9 cellular contexts compared by ENCODE assay signal in genomic region chr15:100114526-100114925, GRCh38.
DNase-seq lines count a peak whose midpoint lies in the region; ATAC-seq and TF ChIP-seq lines count a peak whose summit lies in the region.
"Had no signal": no experiment of that assay in that cellular context is flagged by ENCODE, and none has a peak within 500 bp of the region (broad histone marks: within the 10 kb centered on the region; RNA-seq: fewer than 3 reads in every experiment).

No MANE protein-coding gene starts in this region.

- no peak for ATAC-seq in activated CD4-positive, alpha-beta T cell treated with anti-CD3 and anti-CD28 coated beads for 36 hours
- no peak for ATAC-seq in HG03521 (IDR thresholded peaks at IDR 0.05; ENCODE audit: unreplicated experiment)
- ATAC-seq in GM21786 (IDR thresholded peaks at IDR 0.05; ENCODE audit: unreplicated experiment), result no peak

- no peak for TF ChIP-seq CTCF in endodermal cell (conservative IDR thresholded peaks at IDR 0.05)
- no peak for TF ChIP-seq CTCF in mesothelial cell of epicardium (IDR thresholded peaks at IDR 0.05; ENCODE audit: unreplicated experiment)
- no peak for TF ChIP-seq CTCF in tibial artery (IDR thresholded peaks at IDR 0.05)

- DNase-seq in activated CD4-positive, alpha-beta T cell treated with anti-CD3 and anti-CD28 coated beads for 36 hours, result no peak
- no peak for DNase-seq in activated CD4-positive, alpha-beta T cell treated with anti-CD3 and anti-CD28 coated beads, Interleukin-2, amount 10 ng/mL, durations not matched to agents 7 days and 5 days
- DNase-seq in endodermal cell (no peak), mesothelial cell of epicardium (ENCODE audit: low spot score in 2 of 2, unreplicated experiment in 2 of 2) (no peak), tibial artery (peak in 1 of 2 donors; percentile 38), DMS79 (lab: John Stamatoyannopoulos, UW) (no peak)
- DNase-seq: 8988T had no signal

- no peaks in the 10 kb centered on the region for H3K27me3 Mint-ChIP-seq in activated CD4-positive, alpha-beta T cell treated with anti-CD3 and anti-CD28 coated beads for 36 hours
- H3K27me3 Mint-ChIP-seq in activated CD4-positive, alpha-beta T cell treated with anti-CD3 and anti-CD28 coated beads, Interleukin-2, amount 10 ng/mL, durations not matched to agents 7 days and 5 days, result no peaks in the 10 kb centered on the region
- no peaks in the 10 kb centered on the region for H3K27me3 Mint-ChIP-seq in endodermal cell (ENCODE audit: insufficient read depth)
- no peaks in the 10 kb centered on the region for H3K27me3 Mint-ChIP-seq in mesothelial cell of epicardium (ENCODE audit: low read depth)

- CTCF ChIA-PET in activated CD4-positive, alpha-beta T cell treated with anti-CD3 and anti-CD28 coated beads for 36 hours (lab: Charles Lee), result interaction anchor here (0.6 kb wide), 1 partner anchor 822 kb away, joined by 3 read pairs; no protein-coding TSS in a partner anchor
- CTCF ChIA-PET in activated CD4-positive, alpha-beta T cell treated with anti-CD3 and anti-CD28 coated beads, Interleukin-2, amount 10 ng/mL, durations not matched to agents 7 days and 5 days (lab: Charles Lee), result no interaction called here

- H3K36me3 Mint-ChIP-seq in activated CD4-positive, alpha-beta T cell treated with anti-CD3 and anti-CD28 coated beads for 36 hours (ENCODE audit: low read depth), result peaks cover 6% of the 10 kb centered on the region
- no peaks in the 10 kb centered on the region for H3K36me3 Mint-ChIP-seq in activated CD4-positive, alpha-beta T cell treated with anti-CD3 and anti-CD28 coated beads, Interleukin-2, amount 10 ng/mL, durations not matched to agents 7 days and 5 days (ENCODE audit: low read depth)
- H3K36me3 Mint-ChIP-seq in endodermal cell (ENCODE audit: low read depth) (no peaks in the 10 kb centered on the region), mesothelial cell of epicardium (peaks cover 32% of the 10 kb centered on the region)

- H3K9me3 ChIP-seq in endodermal cell (ENCODE audit: control insufficient read depth, low read length), result no peaks in the 10 kb centered on the region
- no peaks in the 10 kb centered on the region for H3K9me3 ChIP-seq in tibial artery

- no peak overlapping the region for H3K4me3 Mint-ChIP-seq in activated CD4-positive, alpha-beta T cell treated with anti-CD3 and anti-CD28 coated beads for 36 hours
- no peak overlapping the region for H3K4me3 Mint-ChIP-seq in activated CD4-positive, alpha-beta T cell treated with anti-CD3 and anti-CD28 coated beads, Interleukin-2, amount 10 ng/mL, durations not matched to agents 7 days and 5 days
- H3K4me3 Mint-ChIP-seq in endodermal cell (no peak overlapping the region), mesothelial cell of epicardium (no peak overlapping the region)

- H3K27me3 ChIP-seq in endodermal cell (ENCODE audit: control insufficient read depth, insufficient read depth, low read length, poor library complexity, severe bottlenecking) (no peaks in the 10 kb centered on the region), tibial artery (no peaks in the 10 kb centered on the region)

- 58 to 76% methylated on average over 11 of the region's 11 CpGs for WGBS in endodermal cell (ENCODE audit: insufficient coverage in 1 of 2, insufficient read length in 1 of 2), 2 experiments

- H3K27ac Mint-ChIP-seq in activated CD4-positive, alpha-beta T cell treated with anti-CD3 and anti-CD28 coated beads for 36 hours, result peak overlapping the region; percentile 13
- H3K27ac Mint-ChIP-seq in activated CD4-positive, alpha-beta T cell treated with anti-CD3 and anti-CD28 coated beads, Interleukin-2, amount 10 ng/mL, durations not matched to agents 7 days and 5 days, result no peak overlapping the region
- H3K27ac Mint-ChIP-seq in endodermal cell, result no peak overlapping the region
- peak overlapping the region; percentile 80 for H3K27ac Mint-ChIP-seq in mesothelial cell of epicardium

- no peaks in the 10 kb centered on the region for H3K36me3 ChIP-seq in endodermal cell (ENCODE audit: control insufficient read depth, insufficient read depth, low read length)
- no peaks in the 10 kb centered on the region for H3K36me3 ChIP-seq in tibial artery

- H3K27ac ChIP-seq in endodermal cell (ENCODE audit: low read depth, low read length) (peak overlapping the region; percentile 61), tibial artery (peak overlapping the region; percentile 83 to 84)

- H3K9me3 Mint-ChIP-seq in activated CD4-positive, alpha-beta T cell treated with anti-CD3 and anti-CD28 coated beads for 36 hours (ENCODE audit: low read depth), result peaks cover 2% of the 10 kb centered on the region
- peaks cover 2% of the 10 kb centered on the region for H3K9me3 Mint-ChIP-seq in activated CD4-positive, alpha-beta T cell treated with anti-CD3 and anti-CD28 coated beads, Interleukin-2, amount 10 ng/mL, durations not matched to agents 7 days and 5 days
- peaks cover 2% of the 10 kb centered on the region for H3K9me3 Mint-ChIP-seq in endodermal cell
- peaks cover 11% of the 10 kb centered on the region for H3K9me3 Mint-ChIP-seq in mesothelial cell of epicardium

- H3K4me3 ChIP-seq in endodermal cell (ENCODE audit: low read length) (no peak overlapping the region), tibial artery (peak overlapping the region; percentile 32 to 43)

- H3K4me1 ChIP-seq in endodermal cell (ENCODE audit: control insufficient read depth, insufficient read depth, low read length) (peaks cover 5% of the 10 kb centered on the region), tibial artery (peaks cover 0 to 56% (median 47%) of the 10 kb centered on the region in 4 donors)

- intact Hi-C loops in activated CD4-positive, alpha-beta T cell treated with anti-CD3 and anti-CD28 coated beads for 36 hours (cut with DNase I, micrococcal nuclease), result loop anchor here in 1 of 2 experiments (10.0 kb wide), 1 partner anchor 220 kb away; no protein-coding TSS in a partner anchor
- intact Hi-C loops in tibial artery (cut with DNase I; ENCODE audit: low total_unique reads), result loop anchor here (10.0 kb wide), 1 partner anchor 230 kb away; the partner anchor contains the start of gene ADAMTS17

- H3K9ac ChIP-seq in endodermal cell (ENCODE audit: extremely low read depth, low read length, poor library complexity, severe bottlenecking), result no peak overlapping the region

- POLR2A ChIA-PET in activated CD4-positive, alpha-beta T cell treated with anti-CD3 and anti-CD28 coated beads for 36 hours (lab: Charles Lee), result interaction anchor here (0.6 kb wide), 1 partner anchor 110 kb away, joined by 4 read pairs; no protein-coding TSS in a partner anchor
- POLR2A ChIA-PET in activated CD4-positive, alpha-beta T cell treated with anti-CD3 and anti-CD28 coated beads, Interleukin-2, amount 10 ng/mL, durations not matched to agents 7 days and 5 days (lab: Charles Lee), result no interaction called here

- H3K4me1 Mint-ChIP-seq in activated CD4-positive, alpha-beta T cell treated with anti-CD3 and anti-CD28 coated beads for 36 hours, result peaks cover 41% of the 10 kb centered on the region
- peaks cover 38% of the 10 kb centered on the region for H3K4me1 Mint-ChIP-seq in activated CD4-positive, alpha-beta T cell treated with anti-CD3 and anti-CD28 coated beads, Interleukin-2, amount 10 ng/mL, durations not matched to agents 7 days and 5 days
- peaks cover 12% of the 10 kb centered on the region for H3K4me1 Mint-ChIP-seq in endodermal cell
- peaks cover 36% of the 10 kb centered on the region for H3K4me1 Mint-ChIP-seq in mesothelial cell of epicardium

Comparison
In these comparisons a context has a peak if more than half of its experiments do, and no peak if none do; other contexts are left out.
1. H3K27ac Mint-ChIP-seq: peak in activated CD4-positive, alpha-beta T cell treated with anti-CD3 and anti-CD28 coated beads for 36 hours (single experiment) and mesothelial cell of epicardium (single experiment); none in activated CD4-positive, alpha-beta T cell treated with anti-CD3 and anti-CD28 coated beads, Interleukin-2, amount 10 ng/mL, durations not matched to agents 7 days and 5 days (single experiment) and endodermal cell (single experiment).